Comparison of ENCODE assay signal across 9 cellular contexts in the genomic region with DNA sequence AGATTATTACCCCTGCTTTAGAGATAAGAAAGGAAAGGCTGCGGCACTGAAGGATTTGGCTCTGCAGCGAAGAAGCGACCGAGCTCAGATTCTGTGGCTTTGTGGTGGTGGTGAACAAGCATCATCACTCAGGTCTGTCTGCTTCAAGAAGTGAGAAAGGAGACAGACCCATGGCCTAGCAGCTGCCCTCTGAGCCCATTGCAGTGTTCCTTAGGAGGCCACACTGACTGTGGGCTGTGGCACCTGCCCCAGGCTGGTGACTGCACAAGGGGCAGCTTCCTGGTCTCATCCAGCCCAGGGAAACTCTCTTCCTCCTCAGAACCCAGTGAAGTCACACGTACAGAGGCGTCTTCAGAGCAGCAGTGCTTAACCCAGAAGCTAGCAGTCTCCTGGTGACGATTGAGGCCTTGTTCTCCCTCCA.
DNase-seq lines count a peak whose midpoint lies in the region; ATAC-seq lines count a peak whose summit lies in the region.
"Had no signal": no experiment of that assay in that cellular context is flagged by ENCODE, and none has a peak within 500 bp of the region (broad histone marks: within the 10 kb centered on the region; RNA-seq: fewer than 3 reads in every experiment).

No MANE protein-coding gene starts in this region.

- ATAC-seq in stimulated activated naive B cell treated with anti-CD40 and anti-IgM and Interleukin-4, amounts not matched to agents 10 μg/mL and 1 μg/mL and 100 μg/mL, for 72 hours (replicated peaks): peak; percentile 2 to 9
- ATAC-seq in GM18868 (IDR thresholded peaks at IDR 0.05; ENCODE audit: unreplicated experiment): no peak

- H3K9me3 ChIP-seq in KOPT-K1 (ENCODE audit: insufficient read depth, low read length, poor library complexity, severe bottlenecking): no peaks in the 10 kb centered on the region

- H3K4me3 Mint-ChIP-seq in stimulated activated naive B cell treated with anti-CD40 and anti-IgM and Interleukin-4, amounts not matched to agents 10 μg/mL and 1 μg/mL and 100 μg/mL, for 72 hours: peak overlapping the region in 1 of 2 donors; percentile 6

- H3K27ac ChIP-seq in KOPT-K1 (ENCODE audit: low read depth, low read length, poor library complexity, severe bottlenecking): peak overlapping the region; percentile 60

- DNase-seq in activated T-cell treated with anti-CD3 and anti-CD28 coated beads, Interleukin-2, amount 50 U/mL, for 48 hours: peak; percentile 60 to 67
- peak; percentile 63 for DNase-seq in glomerular visceral epithelial cell (ENCODE audit: extremely low spot score)
- no peak for DNase-seq in stimulated activated naive B cell treated with anti-CD40 and anti-IgM and Interleukin-4, amounts not matched to agents 10 μg/mL and 1 μg/mL and 100 μg/mL, for 72 hours
- DNase-seq in KBM-7: no peak
- DNase-seq in cerebellar cortex (ENCODE audit: low spot score): no peak
- no peak for DNase-seq in NCI-H1092 treated with DMSO at 0.1 percent for 48 hours (lab: John Stamatoyannopoulos, UW)
- DNase-seq: WERI-Rb-1 had no signal

- peak overlapping the region; percentile 98 for H3K27ac Mint-ChIP-seq in stimulated activated naive B cell treated with anti-CD40 and anti-IgM and Interleukin-4, amounts not matched to agents 10 μg/mL and 1 μg/mL and 100 μg/mL, for 72 hours

- in situ Hi-C loops in KBM-7 (cut with MboI; ENCODE audit: low pct_unique_long_range_greater_than_20kb, low sequenced_read_pairs): no loop called here

- no peaks in the 10 kb centered on the region for H3K36me3 ChIP-seq in KOPT-K1 (ENCODE audit: insufficient read depth, low read length)

- no peaks in the 10 kb centered on the region for H3K9me3 Mint-ChIP-seq in stimulated activated naive B cell treated with anti-CD40 and anti-IgM and Interleukin-4, amounts not matched to agents 10 μg/mL and 1 μg/mL and 100 μg/mL, for 72 hours

- peaks cover under 1 to 3% of the 10 kb centered on the region in 2 donors for H3K36me3 Mint-ChIP-seq in stimulated activated naive B cell treated with anti-CD40 and anti-IgM and Interleukin-4, amounts not matched to agents 10 μg/mL and 1 μg/mL and 100 μg/mL, for 72 hours

- peaks cover 0 to 5% of the 10 kb centered on the region in 2 donors for H3K27me3 Mint-ChIP-seq in stimulated activated naive B cell treated with anti-CD40 and anti-IgM and Interleukin-4, amounts not matched to agents 10 μg/mL and 1 μg/mL and 100 μg/mL, for 72 hours

- peaks cover 80 to 99% of the 10 kb centered on the region in 2 donors for H3K4me1 Mint-ChIP-seq in stimulated activated naive B cell treated with anti-CD40 and anti-IgM and Interleukin-4, amounts not matched to agents 10 μg/mL and 1 μg/mL and 100 μg/mL, for 72 hours

Comparison
In these comparisons a context has a peak if more than half of its experiments do, and no peak if none do; other contexts are left out.
1. DNase-seq: peak in activated T-cell treated with anti-CD3 and anti-CD28 coated beads, Interleukin-2, amount 50 U/mL, for 48 hours (2 of 2) and glomerular visceral epithelial cell (single experiment); none in stimulated activated naive B cell treated with anti-CD40 and anti-IgM and Interleukin-4, amounts not matched to agents 10 μg/mL and 1 μg/mL and 100 μg/mL, for 72 hours (single experiment), KBM-7 (single experiment), cerebellar cortex (single experiment) and NCI-H1092 treated with DMSO at 0.1 percent for 48 hours (single experiment).